1 cellular context compared by ENCODE assay signal in genomic region chr1:15252547-15252835, GRCh38.
TF ChIP-seq lines count a peak whose summit lies in the region.

No MANE protein-coding gene starts in this region.

TF ChIP-seq in HCT116, 20 proteins besides CTCF, POLR2A, EP300 and RAD21:
- TF ChIP-seq, protein P1, sequence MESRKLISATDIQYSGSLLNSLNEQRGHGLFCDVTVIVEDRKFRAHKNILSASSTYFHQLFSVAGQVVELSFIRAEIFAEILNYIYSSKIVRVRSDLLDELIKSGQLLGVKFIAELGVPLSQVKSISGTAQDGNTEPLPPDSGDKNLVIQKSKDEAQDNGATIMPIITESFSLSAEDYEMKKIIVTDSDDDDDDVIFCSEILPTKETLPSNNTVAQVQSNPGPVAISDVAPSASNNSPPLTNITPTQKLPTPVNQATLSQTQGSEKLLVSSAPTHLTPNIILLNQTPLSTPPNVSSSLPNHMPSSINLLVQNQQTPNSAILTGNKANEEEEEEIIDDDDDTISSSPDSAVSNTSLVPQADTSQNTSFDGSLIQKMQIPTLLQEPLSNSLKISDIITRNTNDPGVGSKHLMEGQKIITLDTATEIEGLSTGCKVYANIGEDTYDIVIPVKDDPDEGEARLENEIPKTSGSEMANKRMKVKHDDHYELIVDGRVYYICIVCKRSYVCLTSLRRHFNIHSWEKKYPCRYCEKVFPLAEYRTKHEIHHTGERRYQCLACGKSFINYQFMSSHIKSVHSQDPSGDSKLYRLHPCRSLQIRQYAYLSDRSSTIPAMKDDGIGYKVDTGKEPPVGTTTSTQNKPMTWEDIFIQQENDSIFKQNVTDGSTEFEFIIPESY (IDR thresholded peaks at IDR 0.05; ENCODE audit: extremely low read depth, insufficient replicate concordance, low read length) = no peak
- TF ChIP-seq ZNF274 (IDR thresholded peaks at IDR 0.05; ENCODE audit: low read depth, low read length) (no peak), JUND (IDR thresholded peaks at IDR 0.05) (no peak), POLR2AphosphoS5 (IDR thresholded peaks at IDR 0.05; ENCODE audit: low read depth, low read length) (no peak), TCF7L2 (IDR thresholded peaks at IDR 0.05; ENCODE audit: borderline replicate concordance, extremely low read depth, insufficient read depth, insufficient read length) (no peak), MAX (IDR thresholded peaks at IDR 0.05) (no peak), SP1 (IDR thresholded peaks at IDR 0.05; ENCODE audit: low read depth) (no peak), YY1 (IDR thresholded peaks at IDR 0.05; ENCODE audit: extremely low read depth, insufficient replicate concordance, low read depth, low read length) (no peak), SIN3A (IDR thresholded peaks at IDR 0.05; ENCODE audit: low read depth) (no peak), SRF (IDR thresholded peaks at IDR 0.05; ENCODE audit: low read depth) (no peak), EZH2 (IDR thresholded peaks at IDR 0.05) (no peak), CBX3 (IDR thresholded peaks at IDR 0.05; ENCODE audit: low read depth) (no peak), ZFX (IDR thresholded peaks at IDR 0.05) (no peak), CEBPB (IDR thresholded peaks at IDR 0.05; ENCODE audit: low read depth) (no peak)
- TF ChIP-seq, protein P2, sequence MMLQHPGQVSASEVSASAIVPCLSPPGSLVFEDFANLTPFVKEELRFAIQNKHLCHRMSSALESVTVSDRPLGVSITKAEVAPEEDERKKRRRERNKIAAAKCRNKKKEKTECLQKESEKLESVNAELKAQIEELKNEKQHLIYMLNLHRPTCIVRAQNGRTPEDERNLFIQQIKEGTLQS (IDR thresholded peaks at IDR 0.05) = no peak
